In the genomic region with DNA sequence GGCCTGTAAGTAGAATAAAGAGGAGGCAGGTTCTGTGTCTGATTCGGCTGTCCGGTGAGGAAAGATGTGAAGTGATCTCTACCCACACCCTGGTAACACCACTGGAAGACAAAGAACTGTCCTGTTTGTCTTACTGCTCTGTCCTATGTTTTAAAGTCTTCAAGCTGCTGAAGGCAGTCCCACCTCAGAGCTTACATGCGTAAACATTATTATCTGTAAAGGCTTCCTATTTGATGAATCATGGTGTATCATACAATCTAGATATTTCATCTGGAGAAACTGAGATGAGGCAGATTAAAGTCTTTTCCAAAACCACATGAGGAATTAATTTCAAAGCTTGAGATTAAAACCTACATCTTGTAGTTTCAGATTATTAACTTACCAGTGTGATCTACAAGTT, we compare ENCODE assay signal across 10 cellular contexts.
DNase-seq lines count a peak whose midpoint lies in the region; ATAC-seq, FAIRE-seq and TF ChIP-seq lines count a peak whose summit lies in the region.
"Had no signal": no experiment of that assay in that cellular context is flagged by ENCODE, and none has a peak within 500 bp of the region (broad histone marks: within the 10 kb centered on the region; RNA-seq: fewer than 3 reads in every experiment).

No MANE protein-coding gene starts in this region.

- no peaks in the 10 kb centered on the region for H3K27me3 Mint-ChIP-seq in endodermal cell (ENCODE audit: insufficient read depth)
- no peaks in the 10 kb centered on the region for H3K27me3 Mint-ChIP-seq in CD8-positive, alpha-beta T cell (ENCODE audit: low read depth)
- H3K27me3 Mint-ChIP-seq in CD4-positive, alpha-beta memory T cell = no peaks in the 10 kb centered on the region

- H4K20me1 ChIP-seq in OCI-LY1 (ENCODE audit: insufficient read depth, low read length) = no peaks in the 10 kb centered on the region

- no peak overlapping the region for H4K91ac ChIP-seq in neuronal stem cell (ENCODE audit: low read depth, low read length, poor library complexity)

- H3K4me2 ChIP-seq in OCI-LY1 (ENCODE audit: low read length) = peak overlapping the region; percentile 54; the same call in 1 of the 2 replicates
- no peak overlapping the region for H3K4me2 ChIP-seq in neuronal stem cell (ENCODE audit: insufficient read depth, low read length, poor library complexity, severe bottlenecking)

- no peak overlapping the region for H4K8ac ChIP-seq in neuronal stem cell (ENCODE audit: low read depth, low read length)

- peaks cover 89% of the 10 kb centered on the region for H3K4me1 ChIP-seq in OCI-LY1 (ENCODE audit: insufficient read depth, low read length, severe bottlenecking)
- peaks cover 12% of the 10 kb centered on the region for H3K4me1 ChIP-seq in endodermal cell (ENCODE audit: control insufficient read depth, insufficient read depth, low read length)
- H3K4me1 ChIP-seq in neuronal stem cell (ENCODE audit: control insufficient read depth in 2 of 2, insufficient read depth in 1 of 2, low read depth in 1 of 2, low read length in 2 of 2) = peaks cover 17 to 24% of the 10 kb centered on the region in 2 donors
- peaks cover 25% of the 10 kb centered on the region for H3K4me1 ChIP-seq in CD8-positive, alpha-beta T cell (ENCODE audit: insufficient read depth, low read length)
- peaks cover 30% of the 10 kb centered on the region for H3K4me1 ChIP-seq in CD4-positive, alpha-beta memory T cell (ENCODE audit: insufficient read depth, low read length)

- H3K36me3 Mint-ChIP-seq in endodermal cell (ENCODE audit: low read depth) = no peaks in the 10 kb centered on the region
- H3K36me3 Mint-ChIP-seq in CD8-positive, alpha-beta T cell = no peaks in the 10 kb centered on the region
- peaks cover 0 to 1% of the 10 kb centered on the region in 2 donors for H3K36me3 Mint-ChIP-seq in CD4-positive, alpha-beta memory T cell

- no peak overlapping the region for H3K14ac ChIP-seq in neuronal stem cell (ENCODE audit: low read length)

- CTCF ChIA-PET in AG04450 (lab: Charles Lee) = no interaction called here
- CTCF ChIA-PET in CD8-positive, alpha-beta T cell (lab: Charles Lee) = interaction anchor here (1.1 kb wide), 1 partner anchor 13 kb away, joined by 3 read pairs; no protein-coding TSS in a partner anchor
- CTCF ChIA-PET in CD4-positive, alpha-beta memory T cell (lab: Charles Lee; ENCODE audit: partially characterized antibody) = no interaction called here

- H2BK5ac ChIP-seq in neuronal stem cell (ENCODE audit: low read length) = no peak overlapping the region

- no peaks in the 10 kb centered on the region for H3K27me3 ChIP-seq in AG04450 (ENCODE audit: control insufficient read depth, insufficient read depth, low read length)
- H3K27me3 ChIP-seq in OCI-LY1 (ENCODE audit: insufficient read depth, low read length) = no peaks in the 10 kb centered on the region
- H3K27me3 ChIP-seq in endodermal cell (ENCODE audit: control insufficient read depth, insufficient read depth, low read length, poor library complexity, severe bottlenecking) = no peaks in the 10 kb centered on the region
- no peaks in the 10 kb centered on the region for H3K27me3 ChIP-seq in neuronal stem cell (ENCODE audit: control insufficient read depth in 3 of 3, insufficient read depth in 3 of 3, low read depth in 1 of 3, low read length in 3 of 3)
- H3K27me3 ChIP-seq in CD8-positive, alpha-beta T cell (ENCODE audit: insufficient read depth, low read length) = no peaks in the 10 kb centered on the region
- no peaks in the 10 kb centered on the region for H3K27me3 ChIP-seq in CD4-positive, alpha-beta memory T cell (ENCODE audit: insufficient read depth, low read length)

- H3K4me1 Mint-ChIP-seq in endodermal cell = peaks cover 24% of the 10 kb centered on the region
- H3K4me1 Mint-ChIP-seq in CD8-positive, alpha-beta T cell (ENCODE audit: low read depth) = peaks cover 48% of the 10 kb centered on the region
- H3K4me1 Mint-ChIP-seq in CD4-positive, alpha-beta memory T cell = peaks cover 30 to 48% (median 38%) of the 10 kb centered on the region in 4 donors

- H3K18ac ChIP-seq in neuronal stem cell (ENCODE audit: low read length) = peak overlapping the region; percentile 86

- H3K9ac ChIP-seq in OCI-LY1 (ENCODE audit: low read length) (peak overlapping the region; percentile 59), endodermal cell (ENCODE audit: extremely low read depth, low read length, poor library complexity, severe bottlenecking) (no peak overlapping the region), neuronal stem cell (ENCODE audit: low read depth, low read length, poor library complexity) (no peak overlapping the region)

- H3K9me3 ChIP-seq in AG04450 (ENCODE audit: control insufficient read depth, insufficient read depth, low read length) (peaks cover 6% of the 10 kb centered on the region; the same call in 1 of the 2 replicates), OCI-LY1 (ENCODE audit: low read length) (no peaks in the 10 kb centered on the region), endodermal cell (ENCODE audit: control insufficient read depth, low read length) (no peaks in the 10 kb centered on the region), neuronal stem cell (replicated peaks in 1 of 2; ENCODE audit: control insufficient read depth in 2 of 2, insufficient read depth in 1 of 2, low read depth in 1 of 2, low read length in 2 of 2) (no peaks in the 10 kb centered on the region)
- H3K9me3 ChIP-seq in CD8-positive, alpha-beta T cell (ENCODE audit: low read length) = no peaks in the 10 kb centered on the region
- no peaks in the 10 kb centered on the region for H3K9me3 ChIP-seq in CD4-positive, alpha-beta memory T cell (ENCODE audit: control insufficient read depth in 1 of 2, low read length in 2 of 2)

- H3K27ac ChIP-seq in AG04450 (ENCODE audit: low read depth, low read length) = peak overlapping the region; percentile 42
- peak overlapping the region; percentile 87 for H3K27ac ChIP-seq in OCI-LY1 (ENCODE audit: low read depth, low read length, poor library complexity, severe bottlenecking)
- H3K27ac ChIP-seq in endodermal cell (ENCODE audit: low read depth, low read length) = peak overlapping the region; percentile 94
- H3K27ac ChIP-seq in neuronal stem cell (replicated peaks; ENCODE audit: low read length) = peak overlapping the region; percentile 78
- H3K27ac ChIP-seq in CD8-positive, alpha-beta T cell (ENCODE audit: low read depth, low read length) = no peak overlapping the region
- no peak overlapping the region for H3K27ac ChIP-seq in CD4-positive, alpha-beta memory T cell (ENCODE audit: low read depth, low read length)

- no peak overlapping the region for H2BK15ac ChIP-seq in neuronal stem cell (ENCODE audit: low read length)

- no peaks in the 10 kb centered on the region for H3K79me1 ChIP-seq in neuronal stem cell (ENCODE audit: low read depth, low read length)

- H3F3A ChIP-seq in OCI-LY1 (ENCODE audit: insufficient read depth, low read length) = no peaks in the 10 kb centered on the region

- H3K36me3 ChIP-seq in OCI-LY1 (ENCODE audit: insufficient read depth, low read length) (no peaks in the 10 kb centered on the region), endodermal cell (ENCODE audit: control insufficient read depth, insufficient read depth, low read length) (no peaks in the 10 kb centered on the region), neuronal stem cell (replicated peaks in 1 of 2; ENCODE audit: control insufficient read depth in 2 of 2, insufficient read depth in 2 of 2, low read length in 2 of 2) (no peaks in the 10 kb centered on the region)
- no peaks in the 10 kb centered on the region for H3K36me3 ChIP-seq in CD8-positive, alpha-beta T cell (ENCODE audit: insufficient read depth, low read length)
- H3K36me3 ChIP-seq in CD4-positive, alpha-beta memory T cell (ENCODE audit: insufficient read depth, low read length) = no peaks in the 10 kb centered on the region

- H3K27ac Mint-ChIP-seq in endodermal cell = peak overlapping the region; percentile 95
- H3K27ac Mint-ChIP-seq in CD8-positive, alpha-beta T cell = no peak overlapping the region
- peak overlapping the region in 2 of 7 donors; percentile 24 to 49 for H3K27ac Mint-ChIP-seq in CD4-positive, alpha-beta memory T cell

- intact Hi-C loops in CD8-positive, alpha-beta T cell (cut with DNase I, micrococcal nuclease) = loop anchor here in 1 of 2 experiments (5.0 kb wide), 1 partner anchor 73 kb away; no protein-coding TSS in a partner anchor
- intact Hi-C loops in CD4-positive, alpha-beta memory T cell (cut with micrococcal nuclease) = loop anchor here (5.0 kb wide), 1 partner anchor 83 kb away; no protein-coding TSS in a partner anchor

- no peaks in the 10 kb centered on the region for H3K9me3 Mint-ChIP-seq in endodermal cell
- no peaks in the 10 kb centered on the region for H3K9me3 Mint-ChIP-seq in CD8-positive, alpha-beta T cell
- H3K9me3 Mint-ChIP-seq in CD4-positive, alpha-beta memory T cell = no peaks in the 10 kb centered on the region

- POLR2A ChIA-PET in AG04450 (lab: Yijun Ruan, JAX) = interaction anchor here (1.4 kb wide), 1 partner anchor 16 kb away, joined by 5 read pairs; no protein-coding TSS in a partner anchor
- POLR2A ChIA-PET in CD8-positive, alpha-beta T cell (lab: Charles Lee) = interaction anchor here (0.7 kb wide), 1 partner anchor 447 kb away, joined by 3 read pairs; no protein-coding TSS in a partner anchor
- POLR2A ChIA-PET in CD4-positive, alpha-beta memory T cell (lab: Charles Lee; ENCODE audit: partially characterized antibody) = interaction anchor here (1.0 to 1.4 kb wide), 3 partner anchors 82 to 451 kb away, joined by 3 to 6 read pairs (median 4); no protein-coding TSS in a partner anchor

- H3K79me2 ChIP-seq in OCI-LY1 (ENCODE audit: insufficient read depth, low read length) = no peaks in the 10 kb centered on the region

- no peaks in the 10 kb centered on the region for H3K9me2 ChIP-seq in OCI-LY1 (ENCODE audit: low read depth, low read length)

- no peak overlapping the region for H3K4ac ChIP-seq in neuronal stem cell (ENCODE audit: low read length)

- H2AK5ac ChIP-seq in neuronal stem cell (ENCODE audit: low read depth, low read length) = peak overlapping the region; percentile 4

- no peak overlapping the region for H2BK120ac ChIP-seq in neuronal stem cell (ENCODE audit: low read depth, low read length)

- FAIRE-seq in frontal cortex (lab: Jason Lieb, UNC) = no peak

- no peak overlapping the region for H2BK12ac ChIP-seq in neuronal stem cell (ENCODE audit: low read length)

- no peak overlapping the region for H2AFZ ChIP-seq in OCI-LY1 (ENCODE audit: low read length)
- H2AFZ ChIP-seq in neuronal stem cell (ENCODE audit: low read length) = no peak overlapping the region

- no peak overlapping the region for H3K23ac ChIP-seq in neuronal stem cell (ENCODE audit: low read depth, low read length, poor library complexity)

- TF ChIP-seq CTCF in AG04450 (IDR thresholded peaks at IDR 0.05; ENCODE audit: low read depth, low read length) (no peak), OCI-LY1 (IDR thresholded peaks at IDR 0.05; ENCODE audit: low read length) (no peak), endodermal cell (conservative IDR thresholded peaks at IDR 0.05) (no peak)
- no peak for TF ChIP-seq CTCF in CD8-positive, alpha-beta T cell (IDR thresholded peaks at IDR 0.05)

- H3K4me3 ChIP-seq in AG04450 (ENCODE audit: low read depth, low read length) (no peak overlapping the region), OCI-LY1 (ENCODE audit: low read depth, low read length, poor library complexity, severe bottlenecking) (no peak overlapping the region), endodermal cell (ENCODE audit: low read length) (no peak overlapping the region), neuronal stem cell (ENCODE audit: low read length in 2 of 2) (no peak overlapping the region)
- H3K4me3 ChIP-seq in CD8-positive, alpha-beta T cell (ENCODE audit: low read depth, low read length) = no peak overlapping the region
- no peak overlapping the region for H3K4me3 ChIP-seq in CD4-positive, alpha-beta memory T cell (ENCODE audit: low read length in 2 of 2)

- DNase-seq in AG04450 (ENCODE audit: low read depth, low spot score) (peak; percentile 16), endodermal cell (no peak), neuronal stem cell (ENCODE audit: low spot score) (no peak), frontal cortex (ENCODE audit: low spot score in 2 of 2) (no peak), NCI-H2171 treated with DMSO at 0.1 percent for 48 hours (lab: John Stamatoyannopoulos, UW) (no peak)
- no peak for DNase-seq in CD8-positive, alpha-beta T cell
- DNase-seq in CD4-positive, alpha-beta memory T cell = no peak
- DNase-seq: activated CD4-positive, CD25-positive, alpha-beta regulatory T cell treated with anti-CD3 and anti-CD28 coated beads, Interleukin-2, amount 50 U/mL, for 72 hours; NCI-H524 had no signal

- WGBS in endodermal cell (ENCODE audit: insufficient coverage in 1 of 2, insufficient read length in 1 of 2), 2 experiments = 98% methylated on average over 3 of the region's 3 CpGs; no CpG with 5 or more reads in 1 of the 2 experiments
- no CpG with 5 or more reads among the region's 3 CpGs for WGBS in neuronal stem cell (ENCODE audit: extremely low coverage in 2 of 2, insufficient read length in 2 of 2, insufficient replicate concordance in 1 of 2), 2 donors

- H3K4me3 Mint-ChIP-seq in endodermal cell = no peak overlapping the region
- no peak overlapping the region for H3K4me3 Mint-ChIP-seq in CD8-positive, alpha-beta T cell
- H3K4me3 Mint-ChIP-seq in CD4-positive, alpha-beta memory T cell = no peak overlapping the region

- ATAC-seq in CD8-positive, alpha-beta T cell = no peak

Comparison
In these comparisons a context has a peak if more than half of its experiments do, and no peak if none do; other contexts are left out.
1. H3K27ac ChIP-seq: peak in AG04450 (single experiment), OCI-LY1 (single experiment), endodermal cell (single experiment) and neuronal stem cell (single experiment); none in CD8-positive, alpha-beta T cell (single experiment) and CD4-positive, alpha-beta memory T cell (single experiment).